In the genomic region with DNA sequence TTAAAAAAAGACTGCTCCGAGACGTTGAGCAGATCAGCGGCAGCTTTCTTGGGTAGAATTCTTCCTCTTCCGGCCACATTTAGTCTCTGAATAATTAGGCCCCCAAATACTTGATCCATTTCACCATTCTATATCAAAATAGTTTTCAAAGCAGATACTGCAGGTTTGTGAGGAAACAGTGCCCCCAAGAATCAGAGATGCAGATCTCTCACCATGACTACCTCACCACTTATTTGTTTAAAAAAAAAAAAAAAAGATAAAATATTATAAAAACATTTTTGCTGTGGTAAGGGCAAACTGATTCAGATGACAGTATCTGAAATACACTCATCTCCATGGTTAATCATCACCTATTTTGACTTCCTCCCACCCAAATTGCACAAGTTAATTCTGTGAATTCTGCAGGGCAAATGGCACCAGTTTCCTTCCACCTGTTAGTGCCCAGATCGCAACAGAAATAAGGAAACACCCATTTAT, we compare ENCODE assay signal across 9 cellular contexts.
DNase-seq lines count a peak whose midpoint lies in the region; ATAC-seq and TF ChIP-seq lines count a peak whose summit lies in the region.
"Had no signal": no experiment of that assay in that cellular context is flagged by ENCODE, and none has a peak within 500 bp of the region (broad histone marks: within the 10 kb centered on the region; RNA-seq: fewer than 3 reads in every experiment).

No MANE protein-coding gene starts in this region.

- peaks cover 30% of the 10 kb centered on the region for H3K4me1 Mint-ChIP-seq in GM23338
- H3K4me1 Mint-ChIP-seq in endodermal cell, result peaks cover 45% of the 10 kb centered on the region

- intact Hi-C loops in tibial artery (cut with DNase I; ENCODE audit: low total_unique reads), result no loop called here
- intact Hi-C loops in left ventricle myocardium inferior (cut with micrococcal nuclease), result no loop called here

- H4K20me1 ChIP-seq in DND-41 (ENCODE audit: insufficient read depth, low read length), result no peaks in the 10 kb centered on the region
- peaks cover 9% of the 10 kb centered on the region; the same call in 1 of the 2 replicates for H4K20me1 ChIP-seq in GM23338 (replicated peaks; ENCODE audit: insufficient read depth)

- no peak overlapping the region for H3K4me3 Mint-ChIP-seq in GM23338
- H3K4me3 Mint-ChIP-seq in endodermal cell, result no peak overlapping the region

- H3K36me3 Mint-ChIP-seq in GM23338 (ENCODE audit: low read depth) (peaks cover 25% of the 10 kb centered on the region), endodermal cell (ENCODE audit: low read depth) (peaks cover 25% of the 10 kb centered on the region)

- H3K79me2 ChIP-seq in DND-41 (ENCODE audit: insufficient read depth, low read length) (no peaks in the 10 kb centered on the region), GM23338 (replicated peaks; ENCODE audit: insufficient read depth) (peaks cover 21% of the 10 kb centered on the region)

- H3K27ac ChIP-seq in DND-41 (ENCODE audit: low read length) (no peak overlapping the region), GM23338 (ENCODE audit: low read depth) (no peak overlapping the region), endodermal cell (ENCODE audit: low read depth, low read length) (no peak overlapping the region), tibial artery (no peak overlapping the region), left ventricle myocardium inferior (replicated peaks) (no peak overlapping the region)

- no peak for DNase-seq in DND-41
- DNase-seq in GM23338 (ENCODE audit: low spot score), result no peak
- peak; percentile 43 for DNase-seq in T-helper 22 cell (ENCODE audit: low read depth)
- peak; percentile 34 for DNase-seq in medulla oblongata (ENCODE audit: extremely low spot score)
- no peak for DNase-seq in endodermal cell
- DNase-seq in tibial artery, result no peak
- DNase-seq in left ventricle myocardium inferior, result no peak
- DNase-seq in NCI-H446 (lab: John Stamatoyannopoulos, UW), result no peak
- DNase-seq: NCI-H2029 treated with DMSO at 0.1 percent for 48 hours had no signal

- H3K9me3 ChIP-seq in DND-41 (ENCODE audit: insufficient read depth, low read length, severe bottlenecking), result peaks cover 4% of the 10 kb centered on the region
- H3K9me3 ChIP-seq in endodermal cell (ENCODE audit: control insufficient read depth, low read length), result peaks cover 9% of the 10 kb centered on the region
- no peaks in the 10 kb centered on the region for H3K9me3 ChIP-seq in tibial artery
- H3K9me3 ChIP-seq in left ventricle myocardium inferior (replicated peaks), result peaks cover 5% of the 10 kb centered on the region

- no peaks in the 10 kb centered on the region for H3K9me2 ChIP-seq in GM23338 (ENCODE audit: insufficient read depth)

- no peak for TF ChIP-seq CTCF in DND-41 (IDR thresholded peaks at IDR 0.05; ENCODE audit: borderline replicate concordance, extremely low read depth, low read length, poor library complexity, severe bottlenecking)
- TF ChIP-seq CTCF in GM23338 (conservative IDR thresholded peaks at IDR 0.05; ENCODE audit: low read depth in 2 of 2), result no peak
- TF ChIP-seq CTCF in endodermal cell (conservative IDR thresholded peaks at IDR 0.05), result no peak
- no peak for TF ChIP-seq CTCF in tibial artery (IDR thresholded peaks at IDR 0.05)
- TF ChIP-seq CTCF in left ventricle myocardium inferior (IDR thresholded peaks at IDR 0.05; ENCODE audit: borderline replicate concordance), result no peak

- H3K4me1 ChIP-seq in DND-41 (ENCODE audit: insufficient read depth, low read length) (no peaks in the 10 kb centered on the region), GM23338 (ENCODE audit: insufficient read depth) (peaks cover 8% of the 10 kb centered on the region), endodermal cell (ENCODE audit: control insufficient read depth, insufficient read depth, low read length) (peaks cover 14% of the 10 kb centered on the region), tibial artery (peaks cover 0 to 6% (median 0%) of the 10 kb centered on the region in 4 donors), left ventricle myocardium inferior (peaks cover 3% of the 10 kb centered on the region)

- no peak overlapping the region for H2AFZ ChIP-seq in DND-41 (ENCODE audit: low read depth, low read length)
- H2AFZ ChIP-seq in GM23338, result no peak overlapping the region

- H3K27ac Mint-ChIP-seq in GM23338 (0 out of 2 replicates have a peak overlapping the region, but pooled peaks have one; percentile 49), endodermal cell (no peak overlapping the region)

- peaks cover 4% of the 10 kb centered on the region for H3K27me3 ChIP-seq in DND-41 (ENCODE audit: insufficient read depth, low read length, poor library complexity)
- H3K27me3 ChIP-seq in GM23338 (ENCODE audit: insufficient read depth), result no peaks in the 10 kb centered on the region
- no peaks in the 10 kb centered on the region for H3K27me3 ChIP-seq in endodermal cell (ENCODE audit: control insufficient read depth, insufficient read depth, low read length, poor library complexity, severe bottlenecking)
- H3K27me3 ChIP-seq in tibial artery, result no peaks in the 10 kb centered on the region
- no peaks in the 10 kb centered on the region for H3K27me3 ChIP-seq in left ventricle myocardium inferior (ENCODE audit: low read depth)

- H3K27me3 Mint-ChIP-seq in GM23338 (ENCODE audit: insufficient read depth, low read depth, poor library complexity), result peaks cover 9% of the 10 kb centered on the region
- no peaks in the 10 kb centered on the region for H3K27me3 Mint-ChIP-seq in endodermal cell (ENCODE audit: insufficient read depth)

- H3K4me2 ChIP-seq in DND-41 (ENCODE audit: insufficient read depth, low read length), result no peak overlapping the region
- no peak overlapping the region for H3K4me2 ChIP-seq in GM23338

- ATAC-seq in DND-41 (ENCODE audit: insufficient read depth, low read depth), result peak; percentile 40; the same call in 2 of the 3 replicates
- no peak for ATAC-seq in GM23338

- H3K36me3 ChIP-seq in DND-41 (ENCODE audit: insufficient read depth, low read length) (no peaks in the 10 kb centered on the region), GM23338 (ENCODE audit: insufficient read depth) (no peaks in the 10 kb centered on the region), endodermal cell (ENCODE audit: control insufficient read depth, insufficient read depth, low read length) (peaks cover 18% of the 10 kb centered on the region), tibial artery (peaks cover 0 to 15% (median 6%) of the 10 kb centered on the region in 3 donors), left ventricle myocardium inferior (no peaks in the 10 kb centered on the region)

- peaks cover 12% of the 10 kb centered on the region; the same call in 1 of the 3 replicates for H3K9me3 Mint-ChIP-seq in GM23338
- H3K9me3 Mint-ChIP-seq in endodermal cell, result peaks cover 12% of the 10 kb centered on the region

- WGBS in endodermal cell (ENCODE audit: insufficient coverage in 1 of 2, insufficient read length in 1 of 2), 2 experiments, result 87 to 94% methylated on average over 5 of the region's 5 CpGs

- H3K4me3 ChIP-seq in DND-41 (ENCODE audit: low read depth in 1 of 2, low read length in 2 of 2) (no peak overlapping the region), GM23338 (no peak overlapping the region), endodermal cell (ENCODE audit: low read length) (no peak overlapping the region), tibial artery (no peak overlapping the region), left ventricle myocardium inferior (no peak overlapping the region)

- H3K9ac ChIP-seq in DND-41 (ENCODE audit: low read depth, low read length) (no peak overlapping the region), endodermal cell (ENCODE audit: extremely low read depth, low read length, poor library complexity, severe bottlenecking) (no peak overlapping the region)

- H3F3A ChIP-seq in GM23338 (replicated peaks; ENCODE audit: low read depth), result no peaks in the 10 kb centered on the region

TF ChIP-seq in GM23338, 12 proteins besides CTCF, POLR2A, EP300 and RAD21 (continues in another document):
- TF ChIP-seq CREB1 (CRISPR knock-in tag; IDR thresholded peaks at IDR 0.05; ENCODE audit: low read depth) (no peak), ZNF331 (CRISPR knock-in tag; IDR thresholded peaks at IDR 0.05; ENCODE audit: low read depth) (no peak), EZH2phosphoT487 (IDR thresholded peaks at IDR 0.05; ENCODE audit: unreplicated experiment) (no peak), STAT1 (IDR thresholded peaks at IDR 0.05; ENCODE audit: unreplicated experiment) (no peak), EZH2 (IDR thresholded peaks at IDR 0.05; ENCODE audit: low read depth, unreplicated experiment) (no peak), ZNF114 (CRISPR knock-in tag; IDR thresholded peaks at IDR 0.05) (no peak), NANOG (IDR thresholded peaks at IDR 0.05; ENCODE audit: borderline replicate concordance) (no peak)
- TF ChIP-seq, protein P1, sequence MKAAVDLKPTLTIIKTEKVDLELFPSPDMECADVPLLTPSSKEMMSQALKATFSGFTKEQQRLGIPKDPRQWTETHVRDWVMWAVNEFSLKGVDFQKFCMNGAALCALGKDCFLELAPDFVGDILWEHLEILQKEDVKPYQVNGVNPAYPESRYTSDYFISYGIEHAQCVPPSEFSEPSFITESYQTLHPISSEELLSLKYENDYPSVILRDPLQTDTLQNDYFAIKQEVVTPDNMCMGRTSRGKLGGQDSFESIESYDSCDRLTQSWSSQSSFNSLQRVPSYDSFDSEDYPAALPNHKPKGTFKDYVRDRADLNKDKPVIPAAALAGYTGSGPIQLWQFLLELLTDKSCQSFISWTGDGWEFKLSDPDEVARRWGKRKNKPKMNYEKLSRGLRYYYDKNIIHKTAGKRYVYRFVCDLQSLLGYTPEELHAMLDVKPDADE (IDR thresholded peaks at IDR 0.05), result no peak

Comparison
In these comparisons a context has a peak if more than half of its experiments do, and no peak if none do; other contexts are left out.
1. DNase-seq: peak in T-helper 22 cell (single experiment) and medulla oblongata (single experiment); none in DND-41 (single experiment), GM23338 (single experiment), endodermal cell (single experiment), tibial artery (0 of 2), left ventricle myocardium inferior (single experiment) and NCI-H446 (0 of 2).